In genomic region chr12:120181991-120182631, GRCh38 we compare ENCODE assay signal across 13 cellular contexts. TPM values are rescaled to one million over a fixed set of nuclear protein-coding genes. Genes with fewer than 3 reads are reported as not detected.
DNase-seq lines count a peak whose midpoint lies in the region; ATAC-seq, FAIRE-seq and TF ChIP-seq lines count a peak whose summit lies in the region.
"Had no signal": no experiment of that assay in that cellular context is flagged by ENCODE, and none has a peak within 500 bp of the region (broad histone marks: within the 10 kb centered on the region; RNA-seq: fewer than 3 reads in every experiment).

No MANE protein-coding gene starts in this region.

- no peak for TF ChIP-seq CTCF in fibroblast of lung (conservative IDR thresholded peaks at IDR 0.05 in 1 of 2, IDR thresholded peaks at IDR 0.05 in 1 of 2; ENCODE audit: low read depth in 1 of 2, low read length in 2 of 2)

- peak; percentile 87 for FAIRE-seq in RCC 7860 (lab: Jason Lieb, UNC)
- FAIRE-seq: H1 had no signal

- H3K9ac ChIP-seq in fibroblast of lung (ENCODE audit: insufficient read depth, low read length), result no peak overlapping the region

- H2AFZ ChIP-seq in fibroblast of lung (ENCODE audit: low read length), result no peak overlapping the region

- DNase-seq in DMS53 (lab: John Stamatoyannopoulos, UW) (peak; percentile 22), DMS53 treated with DMSO at 0.1 percent for 48 hours (lab: John Stamatoyannopoulos, UW; ENCODE audit: unreplicated experiment) (no peak), RCC 7860 (ENCODE audit: low spot score) (peak; percentile 86), fibroblast of lung (ENCODE audit: low read depth in 2 of 2) (peak; percentile 25 to 78), stromal cell of bone marrow (ENCODE audit: low read depth) (peak; percentile 48), NCI-H1048 (lab: John Stamatoyannopoulos, UW) (no peak), mucosa of gallbladder (ENCODE audit: low spot score) (no peak)
- DNase-seq: activated B cell treated with CpG ODN at 0.5 μM for 24 hours, hippocampal formation, NCI-H1694 treated with DMSO at 0.1 percent for 48 hours had no signal

- no peaks in the 10 kb centered on the region for H3K27me3 ChIP-seq in fibroblast of lung (ENCODE audit: control insufficient read depth, insufficient read depth, low read length)

- no peaks in the 10 kb centered on the region for H3K9me3 ChIP-seq in fibroblast of lung (ENCODE audit: control insufficient read depth, insufficient read depth, low read depth, low read length)

- H3K79me2 ChIP-seq in fibroblast of lung (ENCODE audit: control insufficient read depth, insufficient read depth, low read length), result peaks cover 9% of the 10 kb centered on the region

- no peak for ATAC-seq in GM19463 (IDR thresholded peaks at IDR 0.05; ENCODE audit: unreplicated experiment)

- no peak overlapping the region for H3K27ac ChIP-seq in fibroblast of lung (ENCODE audit: insufficient read depth, low read length)
- H3K27ac ChIP-seq: 22Rv1 had no signal

- peaks cover 32% of the 10 kb centered on the region for H3K36me3 ChIP-seq in fibroblast of lung (ENCODE audit: control insufficient read depth, insufficient read depth, low read length)

- H3K4me3 ChIP-seq in fibroblast of lung (replicated peaks in 1 of 4; ENCODE audit: control extremely low read depth in 1 of 4, insufficient read depth in 1 of 4, low read depth in 3 of 4, low read length in 4 of 4), result no peak overlapping the region

- H3K4me2 ChIP-seq in fibroblast of lung (ENCODE audit: extremely low read depth, insufficient read depth, low read length), result no peak overlapping the region

- H4K20me1 ChIP-seq in fibroblast of lung (ENCODE audit: control insufficient read depth, extremely low read depth, insufficient read depth, low read length), result no peaks in the 10 kb centered on the region

- peaks cover 5% of the 10 kb centered on the region for H3K4me1 ChIP-seq in fibroblast of lung (ENCODE audit: control insufficient read depth, extremely low read depth, insufficient read depth, low read length)

RNA-seq across cellular contexts. Expression of gene GCN1, which starts 12.4 kb away (rescaled TPM):
- total RNA-seq in fibroblast of lung (86.8 and 93.1 TPM in 2 replicates), mucosa of gallbladder (80.4 TPM)
- 30.8 and 45.8 TPM in 2 replicates for polyA plus RNA-seq in fibroblast of lung
- polyA plus RNA-seq in fibroblast of lung (2012), result 35.6 and 52.5 TPM in 2 replicates
- polyA minus RNA-seq in fibroblast of lung (ENCODE audit: low replicate concordance), result 310 and 482 TPM in 2 replicates

RNA-seq across cellular contexts. Expression of gene RPLP0, which starts 18.8 kb away (rescaled TPM):
- 3,063 and 3,837 TPM in 2 replicates for total RNA-seq in fibroblast of lung
- polyA plus RNA-seq in fibroblast of lung, result 5,137 and 6,435 TPM in 2 replicates
- 2,788 and 3,168 TPM in 2 replicates for polyA plus RNA-seq in fibroblast of lung (2012)
- polyA minus RNA-seq in fibroblast of lung (ENCODE audit: low replicate concordance), result 5,479 and 5,944 TPM in 2 replicates
- total RNA-seq in mucosa of gallbladder, result 1,053 TPM

Comparison
In these comparisons a context has a peak if more than half of its experiments do, and no peak if none do; other contexts are left out.
1. DNase-seq: peak in DMS53 (single experiment), RCC 7860 (single experiment), fibroblast of lung (2 of 2) and stromal cell of bone marrow (single experiment); none in DMS53 treated with DMSO at 0.1 percent for 48 hours (single experiment), NCI-H1048 (single experiment) and mucosa of gallbladder (single experiment).